ENCODE assay signal across 8 cellular contexts in the genomic region with DNA sequence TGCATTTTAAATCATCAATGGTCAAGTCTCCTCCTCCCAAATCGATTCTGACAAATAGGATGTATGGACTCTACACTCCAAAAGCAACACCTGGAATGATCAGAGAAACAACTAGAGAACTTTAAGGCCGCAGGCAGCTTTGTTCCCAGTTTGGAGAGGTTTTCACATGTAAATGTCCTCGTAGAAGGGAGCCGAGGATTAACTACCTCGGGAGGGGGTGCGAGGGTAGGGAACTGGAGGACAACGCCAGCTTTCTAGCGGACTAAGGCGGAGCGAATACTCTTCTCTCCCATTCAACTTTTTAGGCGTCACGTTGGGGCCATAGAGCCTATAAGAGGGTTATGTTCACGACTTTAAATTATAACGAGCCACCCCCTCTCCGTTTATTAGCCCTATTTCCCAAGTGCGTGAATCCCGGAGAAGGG. TPM values are rescaled to one million over a fixed set of nuclear protein-coding genes. Genes with fewer than 3 reads are reported as not detected.
DNase-seq lines count a peak whose midpoint lies in the region; ATAC-seq and TF ChIP-seq lines count a peak whose summit lies in the region.

No MANE protein-coding gene starts in this region.

- intact Hi-C loops in CD8-positive, alpha-beta T cell (cut with DNase I, micrococcal nuclease), result loop anchor here (2.0 to 10.0 kb wide), 8 partner anchors 173 to 1827 kb away; partner anchors contain the start of genes MIS18A (in 2 of the 2), URB1 (in 2 of the 2) and CFAP298 (in 1 of the 2)
- intact Hi-C loops in activated CD8-positive, alpha-beta T cell treated with anti-CD3 and anti-CD28 coated beads for 36 hours (cut with micrococcal nuclease), result loop anchor here (5.0 kb wide), 1 partner anchor 73 kb away; the partner anchor contains the start of gene SOD1
- intact Hi-C loops in right cardiac atrium (cut with DNase I), result no loop called here

- peak overlapping the region; percentile 93 for H3K4me3 ChIP-seq in CD8-positive, alpha-beta T cell (ENCODE audit: low read depth, low read length)
- peak overlapping the region; percentile 89 for H3K4me3 ChIP-seq in HFF-Myc (replicated peaks; ENCODE audit: low read depth, low read length)
- peak overlapping the region; percentile 96 for H3K4me3 ChIP-seq in right cardiac atrium (ENCODE audit: low read length)
- H3K4me3 ChIP-seq in retinal pigment epithelial cell (ENCODE audit: low read length), result peak overlapping the region; percentile 95

- ATAC-seq in CD8-positive, alpha-beta T cell, result no peak
- ATAC-seq in activated CD8-positive, alpha-beta T cell treated with anti-CD3 and anti-CD28 coated beads for 36 hours, result no peak
- ATAC-seq in right cardiac atrium (peak in 1 of 2 donors; percentile 4), HG03135 (IDR thresholded peaks at IDR 0.05; ENCODE audit: unreplicated experiment) (no peak)

- H3K4me1 Mint-ChIP-seq in CD8-positive, alpha-beta T cell (ENCODE audit: low read depth), result peaks cover 18% of the 10 kb centered on the region
- peaks cover 9% of the 10 kb centered on the region for H3K4me1 Mint-ChIP-seq in activated CD8-positive, alpha-beta T cell treated with anti-CD3 and anti-CD28 coated beads for 36 hours (ENCODE audit: low read depth)

- peak overlapping the region; percentile 80 for H3K27ac Mint-ChIP-seq in CD8-positive, alpha-beta T cell
- H3K27ac Mint-ChIP-seq in activated CD8-positive, alpha-beta T cell treated with anti-CD3 and anti-CD28 coated beads for 36 hours, result peak overlapping the region; percentile 78

- TF ChIP-seq CTCF in CD8-positive, alpha-beta T cell (IDR thresholded peaks at IDR 0.05), result no peak
- TF ChIP-seq CTCF in HFF-Myc (IDR thresholded peaks at IDR 0.05; ENCODE audit: low read depth, low read length, missing control alignments), result no peak
- TF ChIP-seq CTCF in activated CD8-positive, alpha-beta T cell treated with anti-CD3 and anti-CD28 coated beads for 36 hours (IDR thresholded peaks at IDR 0.05), result no peak
- no peak for TF ChIP-seq CTCF in retinal pigment epithelial cell (conservative IDR thresholded peaks at IDR 0.05; ENCODE audit: low read depth, low read length)

- peak overlapping the region; percentile 90 for H3K4me3 Mint-ChIP-seq in CD8-positive, alpha-beta T cell
- no peak overlapping the region for H3K4me3 Mint-ChIP-seq in activated CD8-positive, alpha-beta T cell treated with anti-CD3 and anti-CD28 coated beads for 36 hours

- H3K9me3 ChIP-seq in CD8-positive, alpha-beta T cell (ENCODE audit: low read length), result no peaks in the 10 kb centered on the region
- no peaks in the 10 kb centered on the region for H3K9me3 ChIP-seq in right cardiac atrium (ENCODE audit: control insufficient read depth, low read length)

- no peaks in the 10 kb centered on the region for H3K9me3 Mint-ChIP-seq in CD8-positive, alpha-beta T cell
- H3K9me3 Mint-ChIP-seq in activated CD8-positive, alpha-beta T cell treated with anti-CD3 and anti-CD28 coated beads for 36 hours, result no peaks in the 10 kb centered on the region

- no peaks in the 10 kb centered on the region for H3K36me3 ChIP-seq in CD8-positive, alpha-beta T cell (ENCODE audit: insufficient read depth, low read length)

- H3K27me3 Mint-ChIP-seq in CD8-positive, alpha-beta T cell (ENCODE audit: low read depth), result no peaks in the 10 kb centered on the region
- no peaks in the 10 kb centered on the region for H3K27me3 Mint-ChIP-seq in activated CD8-positive, alpha-beta T cell treated with anti-CD3 and anti-CD28 coated beads for 36 hours

- no peaks in the 10 kb centered on the region for H3K27me3 ChIP-seq in CD8-positive, alpha-beta T cell (ENCODE audit: insufficient read depth, low read length)
- no peaks in the 10 kb centered on the region for H3K27me3 ChIP-seq in right cardiac atrium (ENCODE audit: control insufficient read depth, insufficient read depth)

- CTCF ChIA-PET in CD8-positive, alpha-beta T cell (lab: Charles Lee), result no interaction called here
- CTCF ChIA-PET in activated CD8-positive, alpha-beta T cell treated with anti-CD3 and anti-CD28 coated beads for 36 hours (lab: Charles Lee), result no interaction called here

- H3K4me1 ChIP-seq in CD8-positive, alpha-beta T cell (ENCODE audit: insufficient read depth, low read length), result peaks cover 57% of the 10 kb centered on the region
- peaks cover 6% of the 10 kb centered on the region for H3K4me1 ChIP-seq in right cardiac atrium (ENCODE audit: control insufficient read depth, insufficient read depth, low read length)

- H3K27ac ChIP-seq in CD8-positive, alpha-beta T cell (ENCODE audit: low read depth, low read length), result peak overlapping the region; percentile 82
- peak overlapping the region; percentile 97 for H3K27ac ChIP-seq in right cardiac atrium (ENCODE audit: low read length)

- no peak for DNase-seq in CD8-positive, alpha-beta T cell
- DNase-seq in HFF-Myc (ENCODE audit: extremely low read depth, low read depth) (no peak), right cardiac atrium (no peak), retinal pigment epithelial cell (ENCODE audit: low read depth) (no peak), SKM-1 treated with dmso at 0.1 percent for 144 hours (lab: John Stamatoyannopoulos, UW; ENCODE audit: unreplicated experiment) (no peak), GF-D8 (lab: John Stamatoyannopoulos, UW) (no peak)
- DNase-seq in activated CD8-positive, alpha-beta T cell treated with anti-CD3 and anti-CD28 coated beads for 36 hours, result peak; percentile 21

- H3K36me3 Mint-ChIP-seq in CD8-positive, alpha-beta T cell, result peaks cover 8% of the 10 kb centered on the region
- peaks cover 5% of the 10 kb centered on the region for H3K36me3 Mint-ChIP-seq in activated CD8-positive, alpha-beta T cell treated with anti-CD3 and anti-CD28 coated beads for 36 hours (ENCODE audit: low read depth)

- under 1% methylated on average over 17 of the region's 17 CpGs for WGBS in right cardiac atrium

- POLR2A ChIA-PET in CD8-positive, alpha-beta T cell (lab: Charles Lee), result interaction anchor here (1.4 kb wide), 1 partner anchor 70 kb away, joined by 3 read pairs; no protein-coding TSS in a partner anchor
- POLR2A ChIA-PET in activated CD8-positive, alpha-beta T cell treated with anti-CD3 and anti-CD28 coated beads for 36 hours (lab: Charles Lee), result interaction anchor here (0.9 to 1.0 kb wide), 2 partner anchors 11 to 126 kb away, joined by 3 read pairs; no protein-coding TSS in a partner anchor

RNA-seq across cellular contexts. Expression of gene SCAF4, which starts 1.2 kb away (rescaled TPM):
- total RNA-seq in CD8-positive, alpha-beta T cell, result 10 to 100 TPM; 53.0 to 53.4 TPM
- 10 to 100 TPM; 48.6 to 49.3 TPM for total RNA-seq in activated CD8-positive, alpha-beta T cell treated with anti-CD3 and anti-CD28 coated beads for 36 hours
- total RNA-seq in right cardiac atrium, result 10 to 100 TPM; 17.4 to 22.1 (median 20.3) TPM
- polyA plus RNA-seq in right cardiac atrium, result 9.7 TPM

Comparison
In these comparisons a context has a peak if more than half of its experiments do, and no peak if none do; other contexts are left out.
1. intact Hi-C loops: an anchor here in CD8-positive, alpha-beta T cell (2.0 to 10.0 kb wide) and activated CD8-positive, alpha-beta T cell treated with anti-CD3 and anti-CD28 coated beads for 36 hours (5.0 kb wide); none called in right cardiac atrium.